Comparison of ENCODE assay signal across 8 cellular contexts in the genomic region with DNA sequence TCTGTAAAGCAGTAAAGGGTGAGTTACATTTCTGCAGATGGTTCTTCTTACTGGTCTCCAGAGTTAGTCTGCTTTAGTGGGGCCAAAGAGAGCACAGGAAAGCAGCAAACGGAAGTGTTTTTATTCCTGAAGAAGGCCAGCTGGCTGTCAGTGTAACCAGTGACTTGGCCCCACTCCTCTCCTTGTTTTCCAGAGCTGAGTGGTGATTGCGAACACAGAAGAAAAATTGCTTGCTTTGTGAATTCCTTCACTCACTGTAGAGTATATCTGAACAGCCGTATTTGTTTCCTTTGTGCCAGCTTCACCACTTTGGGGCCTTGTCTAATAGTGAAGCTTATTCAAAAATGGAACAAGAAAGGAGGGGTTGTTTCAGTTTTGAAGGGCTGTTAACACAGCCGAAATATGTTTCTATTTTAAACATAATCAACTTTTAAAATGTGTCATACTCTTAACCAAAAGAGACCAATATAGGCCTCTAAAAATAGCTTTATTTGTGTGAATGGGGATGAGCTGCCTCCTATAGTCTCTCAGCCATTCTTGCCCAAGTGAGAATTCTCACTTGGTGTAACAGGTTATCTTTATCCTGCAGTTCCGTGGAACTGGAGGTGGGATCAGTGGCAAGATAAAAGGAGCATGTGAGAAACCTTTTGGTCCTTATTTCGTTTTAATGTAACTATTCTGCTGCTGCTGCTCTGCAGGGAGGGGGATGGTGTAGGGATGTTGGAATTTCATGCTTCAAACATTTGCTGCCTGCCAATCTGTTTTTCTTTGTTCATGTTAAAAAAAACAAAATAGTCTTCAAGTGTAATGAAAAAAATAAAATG. TPM values are rescaled to one million over a fixed set of nuclear protein-coding genes. Genes with fewer than 3 reads are reported as not detected.
DNase-seq lines count a peak whose midpoint lies in the region; ATAC-seq and TF ChIP-seq lines count a peak whose summit lies in the region.

No MANE protein-coding gene starts in this region.

- no peaks in the 10 kb centered on the region for H3K9me3 ChIP-seq in uterus

- DNase-seq in AG09309 (ENCODE audit: low read depth) (peak; percentile 17), left cardiac atrium (no peak), uterus (peak; percentile 65 to 73), DMS 273 treated with DMSO at 0.1 percent for 48 hours (lab: John Stamatoyannopoulos, UW) (no peak), A172 (ENCODE audit: low spot score) (no peak)
- DNase-seq in activated CD8-positive, alpha-beta memory T cell treated with anti-CD3 and anti-CD28 coated beads for 24 hours = no peak

- peaks cover 0 to 11% of the 10 kb centered on the region in 2 donors for H3K4me1 ChIP-seq in uterus

- H3K36me3 ChIP-seq in uterus = no peaks in the 10 kb centered on the region

- ATAC-seq in GM19395 (IDR thresholded peaks at IDR 0.05; ENCODE audit: unreplicated experiment) = peak; percentile 97
- peak; percentile 92 for ATAC-seq in HG03280 (IDR thresholded peaks at IDR 0.05; ENCODE audit: unreplicated experiment)
- peak; percentile 92 to 93 for ATAC-seq in left cardiac atrium

- H3K27me3 ChIP-seq in uterus = no peaks in the 10 kb centered on the region

- H3K27ac ChIP-seq in uterus = peak overlapping the region; percentile 60 to 76

- no peak for TF ChIP-seq POLR2A in uterus (IDR thresholded peaks at IDR 0.05)

- TF ChIP-seq CTCF in AG09309 (IDR thresholded peaks at IDR 0.05; ENCODE audit: control insufficient read depth, insufficient read depth, low read depth, low read length, missing control alignments) = no peak
- TF ChIP-seq CTCF in uterus (IDR thresholded peaks at IDR 0.05) = no peak

- intact Hi-C loops in left cardiac atrium (cut with DNase I) (no loop called here), uterus (cut with DNase I; ENCODE audit: low total_unique reads) (no loop called here)

- no peak overlapping the region for H3K4me3 ChIP-seq in AG09309 (ENCODE audit: control insufficient read depth, low read depth, low read length)
- no peak overlapping the region for H3K4me3 ChIP-seq in uterus

RNA-seq across cellular contexts. Expression of a gene that starts 37.8 kb away (rescaled TPM):
- total RNA-seq in left cardiac atrium = not detected
- under 1 TPM in 1 of 4 donors, not detected in 3; 0.35 TPM for total RNA-seq in uterus
- total RNA-seq in A172 (2014; rRNA removed; shearing (Covaris generic)) = not detected in 2 replicates

RNA-seq across cellular contexts. Expression of a gene that starts 59.0 kb away (rescaled TPM):
- 10 to 100 TPM; 13.1 to 20.0 TPM for total RNA-seq in left cardiac atrium
- 10 to 100 TPM in 2 of 4 donors, 1 to 10 TPM in 2; 5.4 to 28.1 (median 14.2) TPM for total RNA-seq in uterus
- 41.2 and 46.3 TPM in 2 replicates for total RNA-seq in A172 (2014; rRNA removed; shearing (Covaris generic))

Comparison
In these comparisons a context has a peak if more than half of its experiments do, and no peak if none do; other contexts are left out.
1. DNase-seq: peak in AG09309 (single experiment) and uterus (2 of 2); none in left cardiac atrium (single experiment), activated CD8-positive, alpha-beta memory T cell treated with anti-CD3 and anti-CD28 coated beads for 24 hours (single experiment), DMS 273 treated with DMSO at 0.1 percent for 48 hours (single experiment) and A172 (single experiment).
2. Peak in every context shown above with its lines, with median percentiles within 50 percentile points of each other: ATAC-seq.